In genomic region chr1:61754545-61754944, GRCh38 we compare ENCODE assay signal across 22 cellular contexts. TPM values are rescaled to one million over a fixed set of nuclear protein-coding genes. Genes with fewer than 3 reads are reported as not detected.
DNase-seq lines count a peak whose midpoint lies in the region; ATAC-seq and TF ChIP-seq lines count a peak whose summit lies in the region.
"Had no signal": no experiment of that assay in that cellular context is flagged by ENCODE, and none has a peak within 500 bp of the region (broad histone marks: within the 10 kb centered on the region; RNA-seq: fewer than 3 reads in every experiment).

No MANE protein-coding gene starts in this region.

- RAD21 ChIA-PET in HCT116 (lab: Charles Lee; ENCODE audit: low non-redundant PET in 1 of 2, low total read pairs in 2 of 2, uncharacterized antibody in 2 of 2, unreplicated experiment in 2 of 2), result no interaction called here

- intact Hi-C loops in HCT116 (cut with micrococcal nuclease) (no loop called here), posterior vena cava (cut with DNase I) (no loop called here)

- in situ Hi-C loops in Caki2 (cut with HindIII; ENCODE audit: low pct_unique_long_range_greater_than_20kb, low sequenced_read_pairs), result no loop called here

- H3K27me3 ChIP-seq in HCT116 (ENCODE audit: insufficient read depth, low read length), result no peaks in the 10 kb centered on the region
- H3K27me3 ChIP-seq: body of pancreas, pancreas had no signal

- peak overlapping the region; percentile 54 for H3K4me2 ChIP-seq in HCT116 (ENCODE audit: low read length)

- H4K20me1 ChIP-seq in HCT116 (ENCODE audit: insufficient read depth), result no peaks in the 10 kb centered on the region

- POLR2A ChIA-PET in HCT116 (lab: Charles Lee) (interaction anchor here (2.5 kb wide), 1 partner anchor 11 kb away, joined by 6 read pairs; no protein-coding TSS in a partner anchor), RWPE1 (lab: Yijun Ruan, JAX; ENCODE audit: low non-redundant PET) (no interaction called here)

- no peaks in the 10 kb centered on the region for H3K9me3 ChIP-seq in HCT116 (ENCODE audit: control insufficient read depth in 1 of 2, insufficient read depth in 1 of 2, low read depth in 1 of 2, low read length in 2 of 2)
- H3K9me3 ChIP-seq: body of pancreas, Caco-2, lower lobe of right lung, pancreas had no signal

- H3K79me2 ChIP-seq in HCT116 (ENCODE audit: insufficient read depth, low read length), result peaks cover 89% of the 10 kb centered on the region

- H3K36me3 ChIP-seq in HCT116 (ENCODE audit: control insufficient read depth in 1 of 2, insufficient read depth in 2 of 2, low read length in 2 of 2), result no peaks in the 10 kb centered on the region
- H3K36me3 ChIP-seq: lower lobe of right lung, pancreas had no signal

- no peaks in the 10 kb centered on the region for H3K9me2 ChIP-seq in HCT116 (ENCODE audit: insufficient read depth)

- CTCF ChIA-PET in HCT116 (lab: Charles Lee) (no interaction called here), RWPE1 (lab: Yijun Ruan, JAX) (no interaction called here)

- no peak for TF ChIP-seq RAD21 in HCT116 (IDR thresholded peaks at IDR 0.05; ENCODE audit: low read depth)

- peak; percentile 79 for ATAC-seq in HCT116
- no peak for ATAC-seq in GM21367 (IDR thresholded peaks at IDR 0.05; ENCODE audit: unreplicated experiment)
- ATAC-seq: body of pancreas, lower lobe of right lung, pancreas had no signal

- TF ChIP-seq CTCF in HCT116 (IDR thresholded peaks at IDR 0.05 in 2 of 3, conservative IDR thresholded peaks at IDR 0.05 in 1 of 3; ENCODE audit: borderline replicate concordance in 1 of 3, insufficient read depth in 1 of 3, low read depth in 2 of 3, low read length in 2 of 3), result no peak
- TF ChIP-seq CTCF in RWPE1 (conservative IDR thresholded peaks at IDR 0.05; ENCODE audit: low read depth), result no peak

- H3K4me3 ChIP-seq in HCT116 (replicated peaks in 1 of 2; ENCODE audit: low read depth in 1 of 2, low read length in 2 of 2), result 0 out of 4 replicates have a peak overlapping the region, but pooled peaks of 1 of the 2 experiments have one; percentile 4
- H3K4me3 ChIP-seq: body of pancreas, lower lobe of right lung, pancreas, skin epidermis had no signal

- H3K4me1 ChIP-seq in HCT116 (ENCODE audit: control insufficient read depth in 1 of 2, insufficient read depth in 2 of 2, low read length in 2 of 2), result peaks cover 23 to 32% of the 10 kb centered on the region in 2 experiments

- peak overlapping the region; percentile 33 for H3K9ac ChIP-seq in HCT116 (ENCODE audit: low read length)

- peak overlapping the region; percentile 76 for H3K27ac ChIP-seq in HCT116 (ENCODE audit: low read depth, low read length)
- H3K27ac ChIP-seq in RWPE1, result no peak overlapping the region
- H3K27ac ChIP-seq: body of pancreas, lower lobe of right lung, pancreas, skin epidermis had no signal

- BruUV-seq in HCT116 (replicated peaks; lab: Mats Ljungman, UMichigan), result no TSS peak

- no peak overlapping the region for H2AFZ ChIP-seq in HCT116 (ENCODE audit: low read depth, low read length, poor library complexity, severe bottlenecking)

- no peak for TF ChIP-seq POLR2A in HCT116 (IDR thresholded peaks at IDR 0.05; ENCODE audit: borderline replicate concordance, extremely low read depth, insufficient read depth, insufficient read length)

- peak; percentile 80 for DNase-seq in Caki2 (ENCODE audit: low read depth)
- DNase-seq in HCT116 (ENCODE audit: low read depth, low spot score), result peak; percentile 69
- peak; percentile 64 for DNase-seq in RWPE1 (ENCODE audit: low spot score)
- DNase-seq in kidney glomerular epithelial cell (lab: John Stamatoyannopoulos, UW), result peak; percentile 16
- no peak for DNase-seq in midbrain (lab: John Stamatoyannopoulos, UW)
- DNase-seq in NCI-H510A treated with DMSO at 0.1 percent for 48 hours (lab: John Stamatoyannopoulos, UW), result no peak
- no peak for DNase-seq in posterior vena cava (ENCODE audit: low spot score)
- DNase-seq: activated CD4-positive, alpha-beta T cell treated with anti-CD3 and anti-CD28 coated beads, Interleukin-2, amount 10 ng/mL, durations not matched to agents 24 days and 14 days; activated naive CD4-positive, alpha-beta T cell treated with anti-CD3 and anti-CD28 coated beads, Interleukin-2, amount 50 U/mL, for 16 hours; body of pancreas; cortex of kidney; H7; KG1; lower lobe of right lung; naive B cell; NCI-H1048; NK-92 treated with Interleukin-12 subunit alpha and Interleukin-12 subunit beta, amount 100 ng/mL, for 24 hours; pancreas; stimulated activated CD4-positive, alpha-beta T cell treated with anti-CD3 and anti-CD28 coated beads, Interleukin-4, amount 100 ng/mL, for 4 hours had no signal

TF ChIP-seq in HCT116, 20 proteins besides CTCF, POLR2A, EP300 and RAD21 (continues in another document):
- TF ChIP-seq SRF (IDR thresholded peaks at IDR 0.05; ENCODE audit: low read depth), result no peak; the same call in 1 of the 2 replicates
- no peak for TF ChIP-seq EGR1 (IDR thresholded peaks at IDR 0.05; ENCODE audit: low read depth)
- peak; percentile 58 for TF ChIP-seq MAX (IDR thresholded peaks at IDR 0.05)
- peak; percentile 79 for TF ChIP-seq SP1 (IDR thresholded peaks at IDR 0.05; ENCODE audit: low read depth)
- no peak for TF ChIP-seq ZFX (IDR thresholded peaks at IDR 0.05)
- no peak for TF ChIP-seq ZNF274 (IDR thresholded peaks at IDR 0.05; ENCODE audit: low read depth, low read length)
- no peak for TF ChIP-seq EZH2phosphoT487 (IDR thresholded peaks at IDR 0.05; ENCODE audit: borderline replicate concordance)
- peak; percentile 57; the same call in 1 of the 2 replicates for TF ChIP-seq SIN3A (IDR thresholded peaks at IDR 0.05; ENCODE audit: low read depth)
- no peak; the same call in 1 of the 2 replicates for TF ChIP-seq ELF1 (IDR thresholded peaks at IDR 0.05; ENCODE audit: borderline replicate concordance, low read depth)
- TF ChIP-seq JUND (IDR thresholded peaks at IDR 0.05), result peak; percentile 77
- no peak for TF ChIP-seq REST (IDR thresholded peaks at IDR 0.05; ENCODE audit: low read depth)
- no peak for TF ChIP-seq ZBTB33 (IDR thresholded peaks at IDR 0.05; ENCODE audit: extremely low read depth, insufficient replicate concordance, low read length)
- TF ChIP-seq POLR2AphosphoS5 (IDR thresholded peaks at IDR 0.05; ENCODE audit: low read depth, low read length), result no peak
- TF ChIP-seq YY1 (IDR thresholded peaks at IDR 0.05; ENCODE audit: extremely low read depth, insufficient replicate concordance, low read depth, low read length), result no peak
- TF ChIP-seq TCF7L2 (IDR thresholded peaks at IDR 0.05; ENCODE audit: borderline replicate concordance, extremely low read depth, insufficient read depth, insufficient read length), result no peak
- no peak for TF ChIP-seq EZH2 (IDR thresholded peaks at IDR 0.05)
- peak; percentile 50; the same call in 1 of the 2 replicates for TF ChIP-seq CEBPB (IDR thresholded peaks at IDR 0.05; ENCODE audit: low read depth)
- peak; percentile 83 for TF ChIP-seq FOSL1 (IDR thresholded peaks at IDR 0.05; ENCODE audit: low read depth)

RNA-seq across cellular contexts. Expression of gene PATJ, which starts 12.3 kb away (rescaled TPM):
- 40.0 and 55.1 TPM in 2 replicates for total RNA-seq in Caki2 (2014; rRNA removed; shearing (Covaris generic); ENCODE audit: low replicate concordance)
- total RNA-seq in HCT116 (2021; ENCODE audit: unreplicated experiment) (48.8 TPM), posterior vena cava (10 to 100 TPM; 15.2 to 23.5 TPM)
- polyA plus RNA-seq in HCT116 (2012), result 29.0 and 30.8 TPM in 2 replicates

RNA-seq across cellular contexts. Expression of gene TM2D1, which starts 29.6 kb away (rescaled TPM):
- total RNA-seq in Caki2 (2014; rRNA removed; shearing (Covaris generic); ENCODE audit: low replicate concordance), result 64.7 and 67.1 TPM in 2 replicates
- 22.7 TPM for total RNA-seq in HCT116 (2021; ENCODE audit: unreplicated experiment)
- polyA plus RNA-seq in HCT116 (2012), result 18.2 and 19.9 TPM in 2 replicates
- 10 to 100 TPM; 34.8 to 46.1 TPM for total RNA-seq in posterior vena cava

Comparison
In these comparisons a context has a peak if more than half of its experiments do, and no peak if none do; other contexts are left out.
1. DNase-seq: peak in Caki2 (single experiment), HCT116 (single experiment), RWPE1 (single experiment) and kidney glomerular epithelial cell (single experiment); none in midbrain (single experiment), NCI-H510A treated with DMSO at 0.1 percent for 48 hours (single experiment) and posterior vena cava (single experiment).